13 cellular contexts compared by ENCODE assay signal in genomic region chr12:99558113-99558512, GRCh38.
"Had no signal": no experiment of that assay in that cellular context is flagged by ENCODE, and none has a peak within 500 bp of the region (broad histone marks: within the 10 kb centered on the region; RNA-seq: fewer than 3 reads in every experiment).

No MANE protein-coding gene starts in this region.

- H3K27me3 ChIP-seq: esophagus muscularis mucosa, gastrocnemius medialis, tibial artery had no signal

- H3K36me3 ChIP-seq: esophagus muscularis mucosa, gastrocnemius medialis, tibial artery had no signal

- DNase-seq: gastrocnemius medialis; glutamatergic neuron; immature natural killer cell; left ventricle myocardium superior; stimulated activated CD4-positive, alpha-beta T cell treated with anti-CD3 and anti-CD28 coated beads, Interleukin-2, amount 100 ng/mL, for 48 hours; tibial artery had no signal

- H3K4me3 ChIP-seq: esophagus muscularis mucosa, gastrocnemius medialis, smooth muscle cell, tibial artery had no signal

- H3K27ac ChIP-seq: epithelial cell of prostate, esophagus muscularis mucosa, gastrocnemius medialis, tibial artery had no signal

- H3K4me2 ChIP-seq: smooth muscle cell had no signal

- H3K9me3 ChIP-seq: esophagus muscularis mucosa, gastrocnemius medialis, tibial artery had no signal

- H3K4me1 ChIP-seq: esophagus muscularis mucosa, gastrocnemius medialis, tibial artery had no signal

- ATAC-seq: effector memory CD8-positive, alpha-beta T cell; gastrocnemius medialis; left colon; left ventricle myocardium superior; naive thymus-derived CD8-positive, alpha-beta T cell; right cardiac atrium had no signal
